ENCODE assay signal across 27 cellular contexts in genomic region chr11:1375161-1375954, GRCh38. TPM values are rescaled to one million over a fixed set of nuclear protein-coding genes. Genes with fewer than 3 reads are reported as not detected.
"Had no signal": no experiment of that assay in that cellular context is flagged by ENCODE, and none has a peak within 500 bp of the region (broad histone marks: within the 10 kb centered on the region; RNA-seq: fewer than 3 reads in every experiment).

No MANE protein-coding gene starts in this region.

- H3K27me3 Mint-ChIP-seq: activated naive CD4-positive, alpha-beta T cell treated with anti-CD3 and anti-CD28 coated beads, Interleukin-2, amount 50 U/mL, for 24 hours; activated naive CD8-positive, alpha-beta T cell treated with anti-CD3 and anti-CD28 coated beads, Interleukin-2, amount 10 ng/mL, durations not matched to agents 7 days and 5 days; activated T-helper 17 cell treated with anti-CD3 and anti-CD28 coated beads, Interleukin-2, amount 50 U/mL, for 72 hours had no signal

- H3K27me3 ChIP-seq: ascending aorta, cardiac muscle cell, Peyer's patch had no signal

- H3K4me3 ChIP-seq: ascending aorta, cardiac muscle cell, MG63, Peyer's patch had no signal

- DNase-seq: activated CD4-positive, alpha-beta T cell treated with anti-CD3 and anti-CD28 coated beads, Interleukin-2, amount 10 ng/mL, durations not matched to agents 24 days and 14 days; activated CD4-positive, alpha-beta T cell treated with anti-CD3 and anti-CD28 coated beads, Interleukin-2, amount 50 U/mL, for 4 hours; activated CD8-positive, alpha-beta T cell treated with anti-CD3 and anti-CD28 coated beads for 36 hours; activated gamma-delta T cell; activated naive CD4-positive, alpha-beta T cell treated with Interleukin-2 at 50 U/mL for 16 hours; activated naive CD8-positive, alpha-beta T cell treated with anti-CD3 and anti-CD28 coated beads, Interleukin-2, amount 10 ng/mL, durations not matched to agents 7 days and 5 days; activated T-cell treated with anti-CD3 and anti-CD28 coated beads, Interleukin-2, amount 50 U/mL, for 1 hour; activated T-cell treated with anti-CD3 and anti-CD28 coated beads, Interleukin-2, amount 50 U/mL, for 72 hours; amygdala; Kasumi-1; KG1; MG63; NCI-H1092; NCI-H1436 treated with DMSO at 0.1 percent for 48 hours; NCI-H1694 treated with DMSO at 0.1 percent for 48 hours; NCI-H2029; NCI-H345; NCI-H524 treated with DMSO at 0.1 percent for 48 hours; Peyer's patch; RPMI8226; SIG-M5; T1000 had no signal

- H3K9me3 Mint-ChIP-seq: activated CD4-positive, alpha-beta T cell treated with anti-CD3 and anti-CD28 coated beads, Interleukin-2, amount 10 ng/mL, durations not matched to agents 24 days and 14 days; activated CD8-positive, alpha-beta T cell treated with anti-CD3 and anti-CD28 coated beads for 36 hours; activated naive CD4-positive, alpha-beta T cell treated with anti-CD3 and anti-CD28 coated beads, Interleukin-2, amount 50 U/mL, for 24 hours; activated naive CD8-positive, alpha-beta T cell treated with anti-CD3 and anti-CD28 coated beads, Interleukin-2, amount 10 ng/mL, durations not matched to agents 7 days and 5 days; activated T-cell treated with anti-CD3 and anti-CD28 coated beads, Interleukin-2, amount 50 U/mL, for 72 hours; activated T-helper 17 cell treated with anti-CD3 and anti-CD28 coated beads, Interleukin-2, amount 50 U/mL, for 72 hours had no signal

- H3K4me3 Mint-ChIP-seq: activated CD4-positive, alpha-beta T cell treated with anti-CD3 and anti-CD28 coated beads, Interleukin-2, amount 10 ng/mL, durations not matched to agents 24 days and 14 days; activated CD8-positive, alpha-beta T cell treated with anti-CD3 and anti-CD28 coated beads for 36 hours; activated naive CD4-positive, alpha-beta T cell treated with anti-CD3 and anti-CD28 coated beads, Interleukin-2, amount 50 U/mL, for 24 hours; activated naive CD8-positive, alpha-beta T cell treated with anti-CD3 and anti-CD28 coated beads, Interleukin-2, amount 10 ng/mL, durations not matched to agents 7 days and 5 days; activated T-cell treated with anti-CD3 and anti-CD28 coated beads, Interleukin-2, amount 50 U/mL, for 72 hours; activated T-helper 17 cell treated with anti-CD3 and anti-CD28 coated beads, Interleukin-2, amount 50 U/mL, for 72 hours had no signal

- H3K9me3 ChIP-seq: ascending aorta, MG63, Peyer's patch had no signal

- ATAC-seq: activated CD8-positive, alpha-beta T cell treated with anti-CD3 and anti-CD28 coated beads for 36 hours; activated T-cell treated with anti-CD3 and anti-CD28 coated beads, Interleukin-2, amount 50 U/mL, for 72 hours; activated T-helper 17 cell treated with anti-CD3 and anti-CD28 coated beads, Interleukin-2, amount 50 U/mL, for 72 hours had no signal

- H3K27ac Mint-ChIP-seq: activated CD8-positive, alpha-beta T cell treated with anti-CD3 and anti-CD28 coated beads for 36 hours; activated naive CD4-positive, alpha-beta T cell treated with anti-CD3 and anti-CD28 coated beads, Interleukin-2, amount 50 U/mL, for 24 hours; activated naive CD8-positive, alpha-beta T cell treated with anti-CD3 and anti-CD28 coated beads, Interleukin-2, amount 10 ng/mL, durations not matched to agents 7 days and 5 days; activated T-cell treated with anti-CD3 and anti-CD28 coated beads, Interleukin-2, amount 50 U/mL, for 72 hours; activated T-helper 17 cell treated with anti-CD3 and anti-CD28 coated beads, Interleukin-2, amount 50 U/mL, for 72 hours had no signal

- H3K36me3 ChIP-seq: ascending aorta, cardiac muscle cell, MG63, Peyer's patch had no signal

- H3K4me1 Mint-ChIP-seq: activated CD4-positive, alpha-beta T cell treated with anti-CD3 and anti-CD28 coated beads, Interleukin-2, amount 10 ng/mL, durations not matched to agents 24 days and 14 days; activated naive CD4-positive, alpha-beta T cell treated with anti-CD3 and anti-CD28 coated beads, Interleukin-2, amount 50 U/mL, for 24 hours; activated naive CD8-positive, alpha-beta T cell treated with anti-CD3 and anti-CD28 coated beads, Interleukin-2, amount 10 ng/mL, durations not matched to agents 7 days and 5 days; activated T-helper 17 cell treated with anti-CD3 and anti-CD28 coated beads, Interleukin-2, amount 50 U/mL, for 72 hours had no signal

- H3K27ac ChIP-seq: ascending aorta, cardiac muscle cell, Peyer's patch had no signal

- H3K4me1 ChIP-seq: ascending aorta, Peyer's patch had no signal

RNA-seq across cellular contexts. Expression of gene BRSK2, which starts 14.4 kb away (rescaled TPM):
- total RNA-seq: T-helper 2 cell treated with Interferon-gamma antibody and Interleukin-4, amounts not matched to agents 100 ng/mL and 5 ng/mL, for 36 hours had no signal
